8 cellular contexts compared by ENCODE assay signal in the genomic region with DNA sequence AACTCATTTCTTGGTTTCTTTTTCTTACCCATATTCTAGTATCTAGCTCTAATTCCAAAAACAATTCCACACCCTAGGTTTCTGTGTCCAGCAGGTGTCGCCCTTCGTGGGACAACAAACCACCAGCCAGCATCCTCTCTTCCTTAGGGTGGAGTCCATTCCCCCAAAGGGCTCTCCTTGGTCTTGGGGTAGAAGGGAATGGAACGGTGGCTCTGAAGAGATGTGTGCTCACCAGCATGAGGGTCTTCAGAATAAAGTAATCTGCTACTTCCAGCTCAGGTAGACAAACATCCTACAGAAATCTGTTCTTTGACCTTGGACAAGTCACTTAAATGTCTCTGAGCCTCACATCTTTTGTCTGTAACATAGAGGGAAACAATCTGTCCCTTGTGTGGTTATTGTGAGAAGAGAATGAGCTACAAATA. TPM values are rescaled to one million over a fixed set of nuclear protein-coding genes. Genes with fewer than 3 reads are reported as not detected.
A peak's percentile ranks its signal among the peaks of the same experiment; 100 is the strongest.
DNase-seq lines count a peak whose midpoint lies in the region; ATAC-seq and TF ChIP-seq lines count a peak whose summit lies in the region.

No MANE protein-coding gene starts in this region.

- no peak overlapping the region for H3K9ac ChIP-seq in Loucy (ENCODE audit: low read depth, low read length, poor library complexity, severe bottlenecking)

- 0 to 5% (median 2%) methylated on average over 3 of the region's 3 CpGs for WGBS in heart left ventricle, 4 donors

- H2AFZ ChIP-seq in Loucy (ENCODE audit: low read length), result no peak overlapping the region

- H3K79me2 ChIP-seq in Loucy (ENCODE audit: insufficient read depth, low read length), result no peaks in the 10 kb centered on the region

- no peaks in the 10 kb centered on the region for H3F3A ChIP-seq in Loucy (ENCODE audit: low read depth)

- no peaks in the 10 kb centered on the region for H3K9me2 ChIP-seq in Loucy (replicated peaks; ENCODE audit: low read depth, low read length)

- no peak overlapping the region for H3K4me2 ChIP-seq in Loucy (ENCODE audit: low read depth, low read length, poor library complexity, severe bottlenecking)

- H3K4me1 ChIP-seq in Loucy (ENCODE audit: insufficient read depth, low read length, poor library complexity, severe bottlenecking) (no peaks in the 10 kb centered on the region), heart left ventricle (peaks cover 0 to 66% (median 0%) of the 10 kb centered on the region in 12 donors)

- H3K27me3 ChIP-seq in Loucy (ENCODE audit: insufficient read depth, low read length, poor library complexity, severe bottlenecking), result no peaks in the 10 kb centered on the region
- no peaks in the 10 kb centered on the region for H3K27me3 ChIP-seq in heart left ventricle

- intact Hi-C loops in heart left ventricle (cut with DNase I), result loop anchor here (1.0 to 5.0 kb wide), 7 partner anchors 19 to 52 kb away; a partner anchor contains a TSS

- H3K27ac Mint-ChIP-seq in activated naive CD8-positive, alpha-beta T cell treated with anti-CD3 and anti-CD28 coated beads, Interleukin-2, amount 50 U/mL, for 24 hours, result no peak overlapping the region

- H3K4me3 ChIP-seq in Loucy (ENCODE audit: low read length, poor library complexity, severe bottlenecking), result no peak overlapping the region
- H3K4me3 ChIP-seq in heart left ventricle, result no peak overlapping the region

- H3K9me3 Mint-ChIP-seq in activated naive CD8-positive, alpha-beta T cell treated with anti-CD3 and anti-CD28 coated beads, Interleukin-2, amount 50 U/mL, for 24 hours, result no peaks in the 10 kb centered on the region

- H4K20me1 ChIP-seq in Loucy (ENCODE audit: insufficient read depth, low read length, poor library complexity, severe bottlenecking), result no peaks in the 10 kb centered on the region

- TF ChIP-seq CTCF in Loucy (conservative IDR thresholded peaks at IDR 0.05; ENCODE audit: low read length) (peak; percentile 93), heart left ventricle (IDR thresholded peaks at IDR 0.05) (peak; percentile 67 to 90 (median 81))

- H3K36me3 ChIP-seq in Loucy (ENCODE audit: insufficient read depth, low read length) (no peaks in the 10 kb centered on the region), heart left ventricle (peaks cover 0 to 47% (median 0%) of the 10 kb centered on the region in 9 donors)

- no peaks in the 10 kb centered on the region for H3K27me3 Mint-ChIP-seq in activated naive CD8-positive, alpha-beta T cell treated with anti-CD3 and anti-CD28 coated beads, Interleukin-2, amount 50 U/mL, for 24 hours

- peaks cover 3% of the 10 kb centered on the region for H3K36me3 Mint-ChIP-seq in activated naive CD8-positive, alpha-beta T cell treated with anti-CD3 and anti-CD28 coated beads, Interleukin-2, amount 50 U/mL, for 24 hours (ENCODE audit: low read depth)

- ATAC-seq in activated naive CD8-positive, alpha-beta T cell treated with anti-CD3 and anti-CD28 coated beads, Interleukin-2, amount 50 U/mL, for 24 hours, result peak; percentile 57
- peak in 3 of 4 donors; percentile 57 to 73 (median 71) for ATAC-seq in heart left ventricle
- ATAC-seq in GM19455 (IDR thresholded peaks at IDR 0.05; ENCODE audit: unreplicated experiment), result no peak
- no peak for ATAC-seq in HG02642 (IDR thresholded peaks at IDR 0.05; ENCODE audit: poor library complexity, unreplicated experiment)

- peak overlapping the region in 1 of 12 donors; percentile 43 for H3K27ac ChIP-seq in heart left ventricle

- peaks cover 13% of the 10 kb centered on the region for H3K4me1 Mint-ChIP-seq in activated naive CD8-positive, alpha-beta T cell treated with anti-CD3 and anti-CD28 coated beads, Interleukin-2, amount 50 U/mL, for 24 hours

- TF ChIP-seq POLR2A in heart left ventricle (IDR thresholded peaks at IDR 0.05), result no peak

- DNase-seq in EH (ENCODE audit: low read depth), result peak; percentile 77
- DNase-seq in SW480 (ENCODE audit: low spot score), result peak; percentile 51
- DNase-seq in activated naive CD8-positive, alpha-beta T cell treated with anti-CD3 and anti-CD28 coated beads, Interleukin-2, amount 50 U/mL, for 24 hours, result peak; percentile 81
- peak; percentile 74 to 85 (median 77) for DNase-seq in heart left ventricle
- peak; percentile 47 for DNase-seq in putamen (ENCODE audit: low spot score)

- no peaks in the 10 kb centered on the region for H3K9me3 ChIP-seq in Loucy (ENCODE audit: insufficient read depth, low read depth, low read length)
- H3K9me3 ChIP-seq in heart left ventricle, result no peaks in the 10 kb centered on the region

- H3K4me3 Mint-ChIP-seq in activated naive CD8-positive, alpha-beta T cell treated with anti-CD3 and anti-CD28 coated beads, Interleukin-2, amount 50 U/mL, for 24 hours, result no peak overlapping the region

RNA-seq across cellular contexts. Expression of a gene that starts 7.2 kb away (rescaled TPM):
- 100 to 1,000 TPM in 1 of 9 donors, 10 to 100 TPM in 1, 1 to 10 TPM in 7; 2.7 to 127 (median 9.3) TPM for total RNA-seq in heart left ventricle
- 1 to 10 TPM; 3.7 to 4.8 TPM for polyA plus RNA-seq in heart left ventricle

RNA-seq across cellular contexts. Expression of a gene that starts 19.2 kb away (rescaled TPM):
- 100 to 1,000 TPM in 1 of 9 donors, 10 to 100 TPM in 6, 1 to 10 TPM in 2; 5.4 to 150 (median 16.2) TPM for total RNA-seq in heart left ventricle
- polyA plus RNA-seq in heart left ventricle, result 10 to 100 TPM in 1 of 2 donors, 1 to 10 TPM in 1; 8.0 to 20.4 TPM

RNA-seq across cellular contexts. Expression of a gene that starts 34.7 kb away (rescaled TPM):
- 100 to 1,000 TPM in 2 of 9 donors, 10 to 100 TPM in 7; 56.8 to 107 (median 73.5) TPM for total RNA-seq in heart left ventricle
- polyA plus RNA-seq in heart left ventricle, result 10 to 100 TPM; 61.9 to 67.8 TPM

Comparison
In these comparisons a context has a peak if more than half of its experiments do, and no peak if none do; other contexts are left out.
1. ATAC-seq: peak in activated naive CD8-positive, alpha-beta T cell treated with anti-CD3 and anti-CD28 coated beads, Interleukin-2, amount 50 U/mL, for 24 hours (single experiment) and heart left ventricle (3 of 4); none in GM19455 (single experiment) and HG02642 (single experiment).
2. Peak in every context shown above with its lines, with median percentiles within 50 percentile points of each other: DNase-seq.